ENCODE assay signal across 15 cellular contexts in the genomic region with DNA sequence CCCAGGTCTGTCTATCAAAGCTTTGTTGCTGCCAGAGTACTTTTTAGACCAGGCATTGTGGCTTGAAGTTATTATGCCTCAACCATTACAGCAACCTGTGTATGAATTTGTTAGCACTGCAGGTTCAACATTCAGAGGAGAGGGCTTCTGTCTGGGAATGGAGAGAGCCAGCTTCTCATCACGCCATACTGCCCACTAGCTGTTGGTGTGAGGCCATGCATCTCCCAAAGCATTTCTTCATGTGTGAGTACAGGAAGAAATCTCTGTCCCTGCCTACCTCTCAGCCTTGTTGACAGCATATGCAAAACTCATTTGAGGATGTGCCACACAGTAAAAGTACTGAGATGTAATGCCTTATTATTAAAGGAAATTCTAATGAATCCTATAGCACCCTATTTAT.
DNase-seq lines count a peak whose midpoint lies in the region; ATAC-seq and TF ChIP-seq lines count a peak whose summit lies in the region.
"Had no signal": no experiment of that assay in that cellular context is flagged by ENCODE, and none has a peak within 500 bp of the region (broad histone marks: within the 10 kb centered on the region; RNA-seq: fewer than 3 reads in every experiment).

No MANE protein-coding gene starts in this region.

- DNase-seq in SK-N-SH (peak; percentile 16), MV-4-11 (lab: John Stamatoyannopoulos, UW) (peak; percentile 17), endodermal cell (peak; percentile 68), gastrocnemius medialis (no peak), NK-92 (lab: John Stamatoyannopoulos, UW; ENCODE audit: unreplicated experiment) (no peak)
- DNase-seq in activated T-helper 2 cell treated with anti-CD3 and anti-CD28 coated beads, Interferon-gamma antibody, Interleukin-2, Interleukin-4, amounts not matched to agents 10 μg/mL and 5 μg/mL and 100 μg/mL, durations not matched to agents 14 hours and 24 hours and 36 hours (ENCODE audit: low spot score), result no peak
- DNase-seq: activated CD8-positive, alpha-beta memory T cell treated with anti-CD3 and anti-CD28 coated beads, Interleukin-2, amount 50 U/mL, for 48 hours; foreskin melanocyte; midbrain; NCI-H446; stimulated activated CD4-positive, alpha-beta T cell treated with anti-CD3 and anti-CD28 coated beads, Interleukin-12 subunit alpha, Interleukin-12 subunit beta, amount 100 ng/mL, for 4 hours had no signal

- intact Hi-C loops in gastrocnemius medialis (cut with DNase I; ENCODE audit: low total_unique reads), result no loop called here
- intact Hi-C loops in activated T-helper 2 cell treated with anti-CD3 and anti-CD28 coated beads, Interferon-gamma antibody, Interleukin-2, Interleukin-4, amounts not matched to agents 10 μg/mL and 5 μg/mL and 100 μg/mL, durations not matched to agents 14 hours and 24 hours and 36 hours (cut with micrococcal nuclease), result no loop called here

- TF ChIP-seq EP300 in SK-N-SH (IDR thresholded peaks at IDR 0.05; ENCODE audit: borderline replicate concordance in 1 of 2, low read depth in 1 of 2, low read length in 1 of 2), result no peak

- no peaks in the 10 kb centered on the region for H3K9me2 ChIP-seq in SK-N-SH

- H3K4me1 ChIP-seq in SK-N-SH (ENCODE audit: control insufficient read depth in 1 of 2, insufficient read depth in 2 of 2, low read depth in 1 of 2, low read length in 1 of 2), result no peaks in the 10 kb centered on the region
- no peaks in the 10 kb centered on the region for H3K4me1 ChIP-seq in endodermal cell (ENCODE audit: control insufficient read depth, insufficient read depth, low read length)
- H3K4me1 ChIP-seq in gastrocnemius medialis, result peaks cover 0 to 5% of the 10 kb centered on the region in 2 donors

- WGBS in SK-N-SH (ENCODE audit: low lambda C conversion rate), result 13% methylated on average over 1 of the region's 1 CpG
- WGBS in endodermal cell (ENCODE audit: insufficient coverage in 1 of 2, insufficient read length in 1 of 2), 2 experiments, result 91 to 100% methylated on average over 1 of the region's 1 CpG

- no peaks in the 10 kb centered on the region for H3K36me3 ChIP-seq in SK-N-SH (replicated peaks in 1 of 2; ENCODE audit: control insufficient read depth in 1 of 2, insufficient read depth in 2 of 2, low read length in 1 of 2)
- H3K36me3 ChIP-seq in endodermal cell (ENCODE audit: control insufficient read depth, insufficient read depth, low read length), result no peaks in the 10 kb centered on the region
- no peaks in the 10 kb centered on the region for H3K36me3 ChIP-seq in gastrocnemius medialis

- H3K36me3 Mint-ChIP-seq in endodermal cell (ENCODE audit: low read depth), result no peaks in the 10 kb centered on the region
- H3K36me3 Mint-ChIP-seq in activated T-helper 2 cell treated with anti-CD3 and anti-CD28 coated beads, Interferon-gamma antibody, Interleukin-2, Interleukin-4, amounts not matched to agents 10 μg/mL and 5 μg/mL and 100 μg/mL, durations not matched to agents 14 hours and 24 hours and 36 hours (ENCODE audit: low read depth), result no peaks in the 10 kb centered on the region
- H3K36me3 Mint-ChIP-seq: brain had no signal

- H4K20me1 ChIP-seq in SK-N-SH (ENCODE audit: insufficient read depth), result no peaks in the 10 kb centered on the region

- H3K27ac ChIP-seq in SK-N-SH (ENCODE audit: low read depth in 2 of 2, low read length in 1 of 2), result no peak overlapping the region
- H3K27ac ChIP-seq in endodermal cell (ENCODE audit: low read depth, low read length), result no peak overlapping the region
- H3K27ac ChIP-seq in gastrocnemius medialis, result no peak overlapping the region

- no peaks in the 10 kb centered on the region for H3K9me3 Mint-ChIP-seq in endodermal cell
- H3K9me3 Mint-ChIP-seq in activated T-helper 2 cell treated with anti-CD3 and anti-CD28 coated beads, Interferon-gamma antibody, Interleukin-2, Interleukin-4, amounts not matched to agents 10 μg/mL and 5 μg/mL and 100 μg/mL, durations not matched to agents 14 hours and 24 hours and 36 hours, result no peaks in the 10 kb centered on the region
- H3K9me3 Mint-ChIP-seq: T-helper 1 cell treated with Interleukin-12 subunit alpha and Interleukin-12 subunit beta and Interleukin-4 antibody, amounts not matched to agents 30 μg/mL and 1 μg/mL, for 36 hours had no signal

- no peaks in the 10 kb centered on the region for H3K27me3 Mint-ChIP-seq in endodermal cell (ENCODE audit: insufficient read depth)
- H3K27me3 Mint-ChIP-seq in activated T-helper 2 cell treated with anti-CD3 and anti-CD28 coated beads, Interferon-gamma antibody, Interleukin-2, Interleukin-4, amounts not matched to agents 10 μg/mL and 5 μg/mL and 100 μg/mL, durations not matched to agents 14 hours and 24 hours and 36 hours (ENCODE audit: low read depth), result no peaks in the 10 kb centered on the region

- H3K4me2 ChIP-seq in SK-N-SH, result no peak overlapping the region

- peak; percentile 34; the same call in 1 of the 2 replicates for TF ChIP-seq CTCF in SK-N-SH (IDR thresholded peaks at IDR 0.05)
- TF ChIP-seq CTCF in endodermal cell (conservative IDR thresholded peaks at IDR 0.05), result peak; percentile 83
- TF ChIP-seq CTCF in gastrocnemius medialis (IDR thresholded peaks at IDR 0.05 in 4 of 5, conservative IDR thresholded peaks at IDR 0.05 in 1 of 5), result peak in 3 of 5 experiments; percentile 19 to 36 (median 28)

- no peak overlapping the region for H3K4me3 Mint-ChIP-seq in endodermal cell
- no peak overlapping the region for H3K4me3 Mint-ChIP-seq in activated T-helper 2 cell treated with anti-CD3 and anti-CD28 coated beads, Interferon-gamma antibody, Interleukin-2, Interleukin-4, amounts not matched to agents 10 μg/mL and 5 μg/mL and 100 μg/mL, durations not matched to agents 14 hours and 24 hours and 36 hours (ENCODE audit: low read depth)
- H3K4me3 Mint-ChIP-seq: brain; T-helper 1 cell treated with Interleukin-12 subunit alpha and Interleukin-12 subunit beta and Interleukin-4 antibody, amounts not matched to agents 30 μg/mL and 1 μg/mL, for 36 hours had no signal

- POLR2A ChIA-PET in SK-N-SH (lab: Yijun Ruan, JAX), result interaction anchor here (1.2 kb wide), 1 partner anchor 77 kb away, joined by 3 read pairs; a partner anchor contains a TSS

- H3K9me3 ChIP-seq in SK-N-SH, result no peaks in the 10 kb centered on the region
- no peaks in the 10 kb centered on the region for H3K9me3 ChIP-seq in endodermal cell (ENCODE audit: control insufficient read depth, low read length)
- no peaks in the 10 kb centered on the region for H3K9me3 ChIP-seq in gastrocnemius medialis

- H3K4me3 ChIP-seq in SK-N-SH (ENCODE audit: low read depth in 2 of 2, low read length in 1 of 2) (no peak overlapping the region), endodermal cell (ENCODE audit: low read length) (no peak overlapping the region), gastrocnemius medialis (no peak overlapping the region)

- H3K27ac Mint-ChIP-seq in endodermal cell, result no peak overlapping the region
- H3K27ac Mint-ChIP-seq in activated T-helper 2 cell treated with anti-CD3 and anti-CD28 coated beads, Interferon-gamma antibody, Interleukin-2, Interleukin-4, amounts not matched to agents 10 μg/mL and 5 μg/mL and 100 μg/mL, durations not matched to agents 14 hours and 24 hours and 36 hours, result no peak overlapping the region
- H3K27ac Mint-ChIP-seq: brain; T-helper 1 cell treated with Interleukin-12 subunit alpha and Interleukin-12 subunit beta and Interleukin-4 antibody, amounts not matched to agents 30 μg/mL and 1 μg/mL, for 36 hours had no signal

- H3K27me3 ChIP-seq in SK-N-SH (ENCODE audit: insufficient read depth) (no peaks in the 10 kb centered on the region), endodermal cell (ENCODE audit: control insufficient read depth, insufficient read depth, low read length, poor library complexity, severe bottlenecking) (no peaks in the 10 kb centered on the region), gastrocnemius medialis (no peaks in the 10 kb centered on the region)

- TF ChIP-seq RAD21 in SK-N-SH (IDR thresholded peaks at IDR 0.05; ENCODE audit: low read length), result peak; percentile 57

- CTCF ChIA-PET in SK-N-SH (lab: Yijun Ruan, JAX), result interaction anchor here (0.9 to 1.4 kb wide), 3 partner anchors 10 to 285 kb away, joined by 3 to 7 read pairs (median 5); no protein-coding TSS in a partner anchor

- ATAC-seq in SK-N-SH treated with all-trans-retinoic acid at 6 μM for 48 hours (no peak), gastrocnemius medialis (peak in 1 of 2 donors; percentile 56), HG03159 (IDR thresholded peaks at IDR 0.05; ENCODE audit: unreplicated experiment) (no peak)

- H3K4me1 Mint-ChIP-seq in endodermal cell, result peaks cover 19% of the 10 kb centered on the region
- no peaks in the 10 kb centered on the region for H3K4me1 Mint-ChIP-seq in activated T-helper 2 cell treated with anti-CD3 and anti-CD28 coated beads, Interferon-gamma antibody, Interleukin-2, Interleukin-4, amounts not matched to agents 10 μg/mL and 5 μg/mL and 100 μg/mL, durations not matched to agents 14 hours and 24 hours and 36 hours (ENCODE audit: low read depth)

- in situ Hi-C loops in gastrocnemius medialis (cut with MboI; ENCODE audit: low sequenced_read_pairs in 4 of 4), result no loop called here

- no peak for TF ChIP-seq POLR2A in gastrocnemius medialis (IDR thresholded peaks at IDR 0.05)

- no peaks in the 10 kb centered on the region for H3F3A ChIP-seq in SK-N-SH (replicated peaks; ENCODE audit: insufficient read depth)

- no peak overlapping the region for H2AFZ ChIP-seq in SK-N-SH (ENCODE audit: low read depth)

- H3K9ac ChIP-seq in SK-N-SH (no peak overlapping the region), endodermal cell (ENCODE audit: extremely low read depth, low read length, poor library complexity, severe bottlenecking) (no peak overlapping the region)

- no peaks in the 10 kb centered on the region for H3K79me2 ChIP-seq in SK-N-SH (ENCODE audit: insufficient read depth)

TF ChIP-seq in SK-N-SH, 30 proteins besides CTCF, POLR2A, EP300 and RAD21:
- TF ChIP-seq CHD2 (IDR thresholded peaks at IDR 0.05; ENCODE audit: low read length, partially characterized antibody) (no peak), SMC3 (IDR thresholded peaks at IDR 0.05; ENCODE audit: low read depth, low read length) (peak; percentile 27; the same call in 1 of the 2 replicates)

TF ChIP-seq in SK-N-SH treated with all-trans-retinoic acid at 6 μM for 48 hours, 23 proteins besides CTCF, POLR2A, EP300 and RAD21 (continues in another document):
- TF ChIP-seq RARB (CRISPR knock-in tag; IDR thresholded peaks at IDR 0.05) (no peak), ZNF8 (CRISPR knock-in tag; IDR thresholded peaks at IDR 0.05) (no peak), GLIS3 (CRISPR knock-in tag; IDR thresholded peaks at IDR 0.05) (no peak), ESRRG (CRISPR knock-in tag; IDR thresholded peaks at IDR 0.05) (no peak), PPARA (CRISPR knock-in tag; IDR thresholded peaks at IDR 0.05; ENCODE audit: borderline replicate concordance) (no peak), OSR1 (CRISPR knock-in tag; IDR thresholded peaks at IDR 0.05) (no peak)

Comparison
In these comparisons a context has a peak if more than half of its experiments do, and no peak if none do; other contexts are left out.
1. DNase-seq: peak in SK-N-SH (single experiment), MV-4-11 (single experiment) and endodermal cell (single experiment); none in gastrocnemius medialis (0 of 2), activated T-helper 2 cell treated with anti-CD3 and anti-CD28 coated beads, Interferon-gamma antibody, Interleukin-2, Interleukin-4, amounts not matched to agents 10 μg/mL and 5 μg/mL and 100 μg/mL, durations not matched to agents 14 hours and 24 hours and 36 hours (single experiment) and NK-92 (single experiment).
2. CTCF ChIP-seq: peak in every context shown above with its lines; median percentile 83 in endodermal cell; 34 in SK-N-SH; 28 in gastrocnemius medialis.